8 cellular contexts compared by ENCODE assay signal in genomic region chr10:75099952-75100763, GRCh38. TPM values are rescaled to one million over a fixed set of nuclear protein-coding genes. Genes with fewer than 3 reads are reported as not detected.
DNase-seq lines count a peak whose midpoint lies in the region; ATAC-seq and TF ChIP-seq lines count a peak whose summit lies in the region.

No MANE protein-coding gene starts in this region.

- peak; percentile 95 for TF ChIP-seq CTCF in RWPE1 (conservative IDR thresholded peaks at IDR 0.05; ENCODE audit: low read depth)
- TF ChIP-seq CTCF in parathyroid adenoma (IDR thresholded peaks at IDR 0.05): peak; percentile 99
- peak; percentile 95 to 99 (median 98) for TF ChIP-seq CTCF in thyroid gland (IDR thresholded peaks at IDR 0.05)

- no peaks in the 10 kb centered on the region for H3K79me2 ChIP-seq in parathyroid adenoma

- H3K36me3 ChIP-seq in parathyroid adenoma (ENCODE audit: control insufficient read depth, insufficient read depth, low read length) (no peaks in the 10 kb centered on the region), thyroid gland (no peaks in the 10 kb centered on the region)

- H3K9me3 ChIP-seq in parathyroid adenoma (ENCODE audit: control insufficient read depth, low read length) (no peaks in the 10 kb centered on the region), thyroid gland (no peaks in the 10 kb centered on the region)

- H3K4me2 ChIP-seq in parathyroid adenoma (ENCODE audit: low read length): no peak overlapping the region

- intact Hi-C loops in thyroid gland (cut with DNase I): loop anchor here (2.0 to 10.0 kb wide), 2 partner anchors 215 to 859 kb away; no protein-coding TSS in a partner anchor

- ATAC-seq in GM18861 (IDR thresholded peaks at IDR 0.05; ENCODE audit: unreplicated experiment) (peak; percentile 54), HG03354 (IDR thresholded peaks at IDR 0.05; ENCODE audit: poor library complexity, severe bottlenecking, unreplicated experiment) (peak; percentile 80)

- H3K27me3 ChIP-seq in parathyroid adenoma (ENCODE audit: control insufficient read depth, insufficient read depth, low read length): no peaks in the 10 kb centered on the region
- H3K27me3 ChIP-seq in thyroid gland: no peaks in the 10 kb centered on the region

- H2AFZ ChIP-seq in parathyroid adenoma: peak overlapping the region; percentile 93

- H3K4me3 ChIP-seq in parathyroid adenoma (ENCODE audit: low read depth, low read length) (no peak overlapping the region), thyroid gland (replicated peaks in 1 of 3) (no peak overlapping the region)

- CTCF ChIA-PET in RWPE1 (lab: Yijun Ruan, JAX): interaction anchor here (0.5 to 1.4 kb wide), 14 partner anchors 19 to 996 kb away, joined by 3 to 6 read pairs (median 3); no protein-coding TSS in a partner anchor

- no peak for TF ChIP-seq POLR2A in thyroid gland (IDR thresholded peaks at IDR 0.05)

- H3K4me1 ChIP-seq in parathyroid adenoma (peaks cover 17% of the 10 kb centered on the region), thyroid gland (peaks cover 0 to 6% of the 10 kb centered on the region in 2 donors)

- H3K27ac ChIP-seq in RWPE1 (0 out of 2 replicates have a peak overlapping the region, but pooled peaks have one; percentile 18), parathyroid adenoma (peak overlapping the region; percentile 21), thyroid gland (no peak overlapping the region)

- 31 to 37% methylated on average over 13 to 16 of the region's 18 CpGs for WGBS in thyroid gland, 2 donors

- no peak overlapping the region for H3K9ac ChIP-seq in parathyroid adenoma

- peak; percentile 30 to 34 for DNase-seq in AML-193 (lab: John Stamatoyannopoulos, UW)
- peak; percentile 86 for DNase-seq in RWPE1 (ENCODE audit: low spot score)
- peak; percentile 81 for DNase-seq in activated gamma-delta T cell treated with Interleukin-2 at 50 U/mL for 16 hours
- DNase-seq in globus pallidus (ENCODE audit: low spot score): peak; percentile 47
- peak; percentile 70 to 71 for DNase-seq in thyroid gland

- POLR2A ChIA-PET in RWPE1 (lab: Yijun Ruan, JAX; ENCODE audit: low non-redundant PET): no interaction called here

RNA-seq across cellular contexts. Expression of gene SAMD8, which starts 11.3 kb away (rescaled TPM):
- total RNA-seq in thyroid gland: 10 to 100 TPM; 19.9 to 36.8 (median 28.4) TPM

Comparison
In these comparisons a context has a peak if more than half of its experiments do, and no peak if none do; other contexts are left out.
1. DNase-seq: peak in every context shown above with its lines; median percentile 86 in RWPE1; 81 in activated gamma-delta T cell treated with Interleukin-2 at 50 U/mL for 16 hours; 70 in thyroid gland; 47 in globus pallidus; 32 in AML-193.
2. H3K27ac ChIP-seq: peak in RWPE1 (single experiment) and parathyroid adenoma (single experiment); none in thyroid gland (0 of 3).
3. Peak in every context shown above with its lines, with median percentiles within 50 percentile points of each other: CTCF ChIP-seq.